Comparison of ENCODE assay signal across 29 cellular contexts in the genomic region with DNA sequence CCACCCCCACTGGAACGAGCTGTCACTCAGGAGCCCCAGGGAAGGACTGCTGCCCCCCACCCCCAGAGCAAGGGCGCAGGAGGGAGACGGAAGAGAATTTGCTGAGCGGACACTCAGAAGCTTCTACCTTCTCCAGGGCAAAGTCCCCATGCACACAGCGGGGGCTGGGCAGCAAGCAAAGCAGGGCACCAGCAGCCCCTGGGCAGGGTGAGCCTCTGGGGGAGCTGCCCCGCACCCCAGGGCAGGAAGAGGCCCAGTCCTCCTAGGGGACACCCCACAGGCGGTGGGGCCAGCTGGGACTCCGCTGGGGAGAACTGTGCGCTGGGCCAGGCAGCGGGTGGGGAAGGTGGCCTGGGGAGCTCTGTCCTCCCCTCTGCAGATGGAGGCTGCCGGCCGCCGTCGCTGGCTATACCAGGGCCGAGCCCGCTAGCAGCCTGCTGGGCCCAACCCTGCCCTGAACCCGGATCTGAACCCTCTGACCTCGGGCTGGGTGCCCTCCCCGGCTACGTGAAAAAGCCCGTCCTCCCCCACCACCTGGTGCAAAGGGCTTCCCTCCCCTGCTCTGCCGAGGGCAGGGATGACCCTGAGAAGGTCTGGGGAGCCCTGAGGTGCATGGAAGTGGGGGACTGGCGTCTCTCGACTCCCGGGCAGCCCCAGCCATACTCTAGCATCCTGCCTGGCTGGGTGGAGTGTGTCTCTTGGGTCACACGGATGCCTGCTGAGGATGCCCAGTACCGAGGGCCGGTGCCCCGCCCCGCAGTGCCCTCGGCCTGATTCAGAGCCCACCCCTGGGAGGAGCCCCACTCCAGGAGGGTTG. TPM values are rescaled to one million over a fixed set of nuclear protein-coding genes. Genes with fewer than 3 reads are reported as not detected.
"Had no signal": no experiment of that assay in that cellular context is flagged by ENCODE, and none has a peak within 500 bp of the region (broad histone marks: within the 10 kb centered on the region; RNA-seq: fewer than 3 reads in every experiment).

No MANE protein-coding gene starts in this region.

- H3K36me3 ChIP-seq: esophagus muscularis mucosa, heart left ventricle, left ventricle myocardium inferior, ovary, uterus had no signal

- H3K4me3 ChIP-seq: esophagus muscularis mucosa, heart left ventricle, left ventricle myocardium inferior, lung, ovary, skin epidermis, uterus had no signal

- H3K27ac ChIP-seq: esophagus muscularis mucosa, foreskin keratinocyte, heart left ventricle, left ventricle myocardium inferior, ovary, skin epidermis, uterus had no signal

- H3K4me1 ChIP-seq: uterus had no signal

- DNase-seq: activated CD4-positive, alpha-beta memory T cell treated with anti-CD3 and anti-CD28 coated beads, Interleukin-2, amount 10 ng/mL, durations not matched to agents 7 days and 5 days; activated CD4-positive, alpha-beta T cell treated with anti-CD3 and anti-CD28 coated beads for 1 hour; activated CD4-positive, alpha-beta T cell treated with anti-CD3 and anti-CD28 coated beads, Interleukin-2, amount 10 ng/mL, durations not matched to agents 7 days and 5 days; activated CD8-positive, alpha-beta memory T cell treated with anti-CD3 and anti-CD28 coated beads, Interleukin-2, amount 50 U/mL, for 48 hours; activated gamma-delta T cell treated with Interleukin-2 at 50 U/mL for 16 hours; activated naive CD8-positive, alpha-beta T cell treated with anti-CD3 and anti-CD28 coated beads, Interleukin-2, amount 50 U/mL, for 24 hours; activated T-cell treated with anti-CD3 and anti-CD28 coated beads, Interleukin-2, amount 50 U/mL, for 24 hours; amygdala; caudate nucleus; foreskin keratinocyte; heart left ventricle; kidney glomerular epithelial cell; left ventricle myocardium inferior; nephron progenitor cell; ovary; stimulated activated CD4-positive, alpha-beta T cell treated with anti-CD3 and anti-CD28 coated beads, Interleukin-4, amount 100 ng/mL, for 4 hours; stimulated activated CD8-positive, alpha-beta memory T cell treated with anti-CD3 and anti-CD28 coated beads, Interleukin-4, amount 100 ng/mL, for 48 hours; stimulated activated naive CD8-positive, alpha-beta T cell treated with anti-CD3 and anti-CD28 coated beads, Interleukin-15, amount 100 ng/mL, for 72 hours; substantia nigra; T1000; uterus had no signal

- H3K9me3 ChIP-seq: esophagus muscularis mucosa, heart left ventricle, left ventricle myocardium inferior, ovary, uterus had no signal

- ATAC-seq: activated naive CD8-positive, alpha-beta T cell treated with anti-CD3 and anti-CD28 coated beads, Interleukin-2, amount 50 U/mL, for 24 hours; foreskin keratinocyte; heart left ventricle; sciatic nerve; stimulated activated memory B cell treated with anti-CD40 and anti-IgM and Interleukin-4, amounts not matched to agents 10 μg/mL and 1 μg/mL and 100 μg/mL, for 72 hours; stimulated activated naive CD8-positive, alpha-beta T cell treated with anti-CD3 and anti-CD28 coated beads, Interleukin-15, amount 100 ng/mL, for 72 hours had no signal

RNA-seq across cellular contexts. Expression of a gene that starts 0.6 kb away (rescaled TPM):
- total RNA-seq: activated CD4-positive, alpha-beta memory T cell treated with anti-CD3 and anti-CD28 coated beads, Interleukin-2, amount 10 ng/mL, durations not matched to agents 7 days and 5 days; activated CD4-positive, alpha-beta T cell treated with anti-CD3 and anti-CD28 coated beads, Interleukin-2, amount 10 ng/mL, durations not matched to agents 7 days and 5 days; chondrocyte; esophagus muscularis mucosa; foreskin keratinocyte; heart left ventricle; left ventricle myocardium inferior; mesenteric fat pad; renal cortical epithelial cell; sciatic nerve had no signal
- polyA plus RNA-seq: foreskin keratinocyte, heart left ventricle, ovary had no signal

RNA-seq across cellular contexts. Expression of a gene that starts 2.8 kb away (rescaled TPM):
- total RNA-seq: chondrocyte, esophagus muscularis mucosa, foreskin keratinocyte, heart left ventricle, left ventricle myocardium inferior, mesenteric fat pad, sciatic nerve had no signal
- polyA plus RNA-seq: foreskin keratinocyte, heart left ventricle, ovary had no signal

RNA-seq across cellular contexts. Expression of a gene that starts 5.1 kb away (rescaled TPM):
- total RNA-seq: sciatic nerve had no signal
